ENCODE assay signal across 10 cellular contexts in the genomic region with DNA sequence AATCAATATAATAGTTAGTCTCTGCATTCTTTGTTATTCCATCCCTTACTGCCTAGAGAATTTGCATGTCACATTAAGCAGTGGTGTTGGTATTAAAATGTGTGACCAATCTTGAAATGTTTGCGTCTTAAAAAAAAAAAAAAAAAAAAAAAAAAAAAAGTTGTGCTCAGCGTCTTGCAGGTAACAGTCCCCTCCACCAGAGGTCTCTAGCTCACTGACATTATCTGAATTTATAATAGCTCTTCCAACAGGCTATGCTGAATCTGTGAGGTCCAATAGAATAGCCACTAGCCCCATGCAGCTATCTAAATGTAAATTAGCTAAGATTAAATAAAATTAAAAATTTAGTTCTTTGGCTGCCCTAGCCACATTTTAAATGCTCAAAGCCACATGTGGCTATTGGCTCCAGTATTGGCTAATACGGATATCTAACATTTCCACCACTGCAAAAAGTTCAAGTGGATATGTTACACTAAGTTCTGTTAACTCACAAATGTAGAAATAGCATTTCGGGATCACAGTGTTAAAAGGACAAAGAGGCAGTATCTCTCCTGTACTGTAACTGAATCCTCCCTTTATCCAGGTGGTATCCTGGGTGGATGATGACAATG. TPM values are rescaled to one million over a fixed set of nuclear protein-coding genes. Genes with fewer than 3 reads are reported as not detected.
A peak's percentile ranks its signal among the peaks of the same experiment; 100 is the strongest.
DNase-seq lines count a peak whose midpoint lies in the region; ATAC-seq, FAIRE-seq and TF ChIP-seq lines count a peak whose summit lies in the region.
"Had no signal": no experiment of that assay in that cellular context is flagged by ENCODE, and none has a peak within 500 bp of the region (broad histone marks: within the 10 kb centered on the region; RNA-seq: fewer than 3 reads in every experiment).

No MANE protein-coding gene starts in this region.

- POLR2A ChIA-PET in K562 (lab: Yijun Ruan, JAX) = interaction anchor here (1.2 kb wide), 1 partner anchor 25 kb away, joined by 3 read pairs; no protein-coding TSS in a partner anchor

- no peak for TF ChIP-seq EP300 in K562 (IDR thresholded peaks at IDR 0.05; ENCODE audit: low read length)

- 18% methylated on average over 3 of the region's 4 CpGs for WGBS in K562 (ENCODE audit: insufficient coverage, low coverage, missing lambda C conversion rate)

- H4K20me1 ChIP-seq in K562 (replicated peaks; ENCODE audit: control insufficient read depth, insufficient read depth, low read length) = no peaks in the 10 kb centered on the region; the same call in none of the 2 replicates
- H4K20me1 ChIP-seq: BLaER1 had no signal

- H3K4me2 ChIP-seq in K562 (ENCODE audit: insufficient read depth, low read length) = no peak overlapping the region
- H3K4me2 ChIP-seq: BLaER1 had no signal

- DNase-seq in NCI-H146 (lab: John Stamatoyannopoulos, UW) (peak; percentile 36), NCI-H146 treated with DMSO at 0.1 percent for 48 hours (lab: John Stamatoyannopoulos, UW; ENCODE audit: unreplicated experiment) (no peak), NCI-H345 treated with DMSO at 0.1 percent for 48 hours (lab: John Stamatoyannopoulos, UW; ENCODE audit: unreplicated experiment) (peak; percentile 37), K562 (ENCODE audit: extremely low read depth in 1 of 4, low spot score in 3 of 4) (peak; percentile 32 to 38 (median 37)), kidney tubule cell (ENCODE audit: low spot score) (peak; percentile 56), GM19240 (ENCODE audit: insufficient read length, low spot score) (no peak), KG1 (lab: John Stamatoyannopoulos, UW) (no peak)

- H3K9ac ChIP-seq in K562 (ENCODE audit: insufficient read depth in 1 of 2, low read depth in 2 of 2, low read length in 2 of 2) = no peak overlapping the region
- H3K9ac ChIP-seq: BLaER1 had no signal

- no peaks in the 10 kb centered on the region for H3K79me2 ChIP-seq in K562 (ENCODE audit: control insufficient read depth, insufficient read depth, low read length)

- CTCF ChIA-PET in K562 (lab: Yijun Ruan, JAX; ENCODE audit: low intra/inter-chr PET ratio) = interaction anchor here (0.6 to 1.8 kb wide), 3 partner anchors 51 to 596 kb away, joined by 3 to 20 read pairs (median 7); no protein-coding TSS in a partner anchor

- intact Hi-C loops in K562 (cut with micrococcal nuclease) = loop anchor here (1.0 to 10.0 kb wide), 2 partner anchors 52 to 391 kb away; no protein-coding TSS in a partner anchor

- no TSS peak for BruUV-seq in K562 (replicated peaks; lab: Mats Ljungman, UMichigan)

- no peak for TF ChIP-seq POLR2A in K562 (conservative IDR thresholded peaks at IDR 0.05)

- ATAC-seq in HG03354 (IDR thresholded peaks at IDR 0.05; ENCODE audit: poor library complexity, severe bottlenecking, unreplicated experiment) (peak; percentile 63), K562 (peak; percentile 80)

- in situ Hi-C loops in K562 (cut with MboI) = no loop called here

- H3K4me1 ChIP-seq in K562 (replicated peaks in 1 of 2; ENCODE audit: control insufficient read depth in 2 of 2, insufficient read depth in 2 of 2, low read length in 2 of 2) = no peaks in the 10 kb centered on the region
- H3K4me1 ChIP-seq: BLaER1 had no signal

- H3K27me3 ChIP-seq in K562 (ENCODE audit: control insufficient read depth in 2 of 2, insufficient read depth in 2 of 2, low read length in 2 of 2) = peaks cover 0 to 5% of the 10 kb centered on the region in 2 experiments; a peak in 2 of 5 replicates
- H3K27me3 ChIP-seq: BLaER1 had no signal

- peak in 1 of 2 experiments; percentile 42; a peak in 3 of 4 replicates for TF ChIP-seq RAD21 in K562 (CRISPR knock-in tag; conservative IDR thresholded peaks at IDR 0.05 in 1 of 2, IDR thresholded peaks at IDR 0.05 in 1 of 2)

- TF ChIP-seq CTCF in K562 (IDR thresholded peaks at IDR 0.05 in 2 of 3, conservative IDR thresholded peaks at IDR 0.05 in 1 of 3; ENCODE audit: insufficient read depth in 2 of 3, low read depth in 1 of 3, low read length in 3 of 3) = peak; percentile 54 to 70 (median 55)

- no peak overlapping the region for H2AFZ ChIP-seq in K562 (ENCODE audit: low read depth, low read length)

- H3K9me3 ChIP-seq in K562 (replicated peaks; ENCODE audit: control insufficient read depth, insufficient read depth, low read depth, low read length) = no peaks in the 10 kb centered on the region
- H3K9me3 ChIP-seq: BLaER1 had no signal

- peak; percentile 26 for FAIRE-seq in K562 (lab: Jason Lieb, UNC)

- no peak overlapping the region for H3K4me3 ChIP-seq in K562
- H3K4me3 ChIP-seq: BLaER1 had no signal

- H3K9me1 ChIP-seq in K562 (ENCODE audit: control insufficient read depth, insufficient read depth, low read length) = no peaks in the 10 kb centered on the region

- no peak overlapping the region for H3K27ac ChIP-seq in K562 (ENCODE audit: extremely low read depth, low read depth, low read length)
- H3K27ac ChIP-seq: BLaER1 had no signal

- no peaks in the 10 kb centered on the region for H3K36me3 ChIP-seq in K562 (ENCODE audit: control insufficient read depth, insufficient read depth, low read length)
- H3K36me3 ChIP-seq: BLaER1 had no signal

TF ChIP-seq in K562, 482 proteins besides CTCF, POLR2A, EP300 and RAD21:
- peak; percentile 98 for TF ChIP-seq ZNF384 (IDR thresholded peaks at IDR 0.05; ENCODE audit: low read depth, low read length)
- TF ChIP-seq, protein P1, sequence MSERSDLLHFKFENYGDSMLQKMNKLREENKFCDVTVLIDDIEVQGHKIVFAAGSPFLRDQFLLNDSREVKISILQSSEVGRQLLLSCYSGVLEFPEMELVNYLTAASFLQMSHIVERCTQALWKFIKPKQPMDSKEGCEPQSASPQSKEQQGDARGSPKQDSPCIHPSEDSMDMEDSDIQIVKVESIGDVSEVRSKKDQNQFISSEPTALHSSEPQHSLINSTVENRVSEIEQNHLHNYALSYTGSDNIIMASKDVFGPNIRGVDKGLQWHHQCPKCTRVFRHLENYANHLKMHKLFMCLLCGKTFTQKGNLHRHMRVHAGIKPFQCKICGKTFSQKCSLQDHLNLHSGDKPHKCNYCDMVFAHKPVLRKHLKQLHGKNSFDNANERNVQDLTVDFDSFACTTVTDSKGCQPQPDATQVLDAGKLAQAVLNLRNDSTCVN (CRISPR knock-in tag; IDR thresholded peaks at IDR 0.05) = no peak
- TF ChIP-seq SMC3 (conservative IDR thresholded peaks at IDR 0.05; ENCODE audit: insufficient read depth, low read depth, low read length) = peak; percentile 40; the same call in 1 of the 2 replicates
TF ChIP-seq in K562: peak in this region for 2.

RNA-seq across cellular contexts. Expression of a gene that starts 28.7 kb away (rescaled TPM):
- not detected in 2 replicates for total RNA-seq in K562 (2011; cell fraction: chromatin; rRNA removed; ENCODE audit: low replicate concordance)
- total RNA-seq in K562 (2011; cell fraction: nucleolus; rRNA removed) = not detected in 2 replicates
- not detected in 2 replicates for total RNA-seq in K562 (2011; cell fraction: nucleoplasm; rRNA removed)
- total RNA-seq in K562 (2014; rRNA removed) (not detected in 2 replicates), K562 (2014; rRNA removed; fragmentation: Illumina TruSeq; extraction: Trizol) (not detected in 2 replicates), K562 (2015; rRNA removed; fragmentation: Illumina TruSeq; extraction: Trizol) (not detected in 2 replicates), K562 (2021) (not detected in 2 replicates)
- polyA plus RNA-seq in K562 (2011; rRNA removed) (not detected in 2 replicates), K562 (2014; fragmentation: Illumina TruSeq; extraction: Trizol) (not detected in 2 replicates), K562 (2014; fragmentation: Nextera tagmentation; extraction: Ambion mirVana) (not detected), K562 (2014; rRNA removed) (not detected in 2 replicates)
- not detected in 2 replicates for polyA plus RNA-seq in K562 (2011; cell fraction: cytosol; rRNA removed)
- not detected in 2 replicates for polyA plus RNA-seq in K562 (2011; cell fraction: nucleus; rRNA removed)
- not detected in 2 replicates for polyA plus RNA-seq in K562 (2012)
- not detected in 2 replicates for polyA minus RNA-seq in K562 (2011; rRNA and poly(A)+ RNA removed)
- not detected in 2 replicates for polyA minus RNA-seq in K562 (2011; cell fraction: cytosol; rRNA and poly(A)+ RNA removed)
- not detected in 2 replicates for polyA minus RNA-seq in K562 (2011; cell fraction: nucleus; rRNA and poly(A)+ RNA removed)
- total RNA-seq: activated naive CD4-positive, alpha-beta T cell treated with anti-CD3 and anti-CD28 coated beads, Interleukin-2, amount 50 U/mL, for 72 hours had no signal

RNA-seq across cellular contexts. Expression of a gene that starts 33.7 kb away (rescaled TPM):
- not detected in 2 replicates for total RNA-seq in K562 (2011; cell fraction: chromatin; rRNA removed; ENCODE audit: low replicate concordance)
- total RNA-seq in K562 (2011; cell fraction: nucleolus; rRNA removed) = not detected in 2 replicates
- not detected in 2 replicates for total RNA-seq in K562 (2011; cell fraction: nucleoplasm; rRNA removed)
- not detected in 2 replicates for total RNA-seq in K562 (2014; rRNA removed)
- not detected in 2 replicates for total RNA-seq in K562 (2014; rRNA removed; fragmentation: Illumina TruSeq; extraction: Trizol)
- total RNA-seq in K562 (2015; rRNA removed; fragmentation: Illumina TruSeq; extraction: Trizol) = not detected in 2 replicates
- 0.11 TPM in 1 of 2 replicates, not detected in the other for total RNA-seq in K562 (2021)
- polyA plus RNA-seq in K562 (2011; rRNA removed) = not detected in 2 replicates
- polyA plus RNA-seq in K562 (2011; cell fraction: cytosol; rRNA removed) = not detected in 2 replicates
- not detected in 2 replicates for polyA plus RNA-seq in K562 (2011; cell fraction: nucleus; rRNA removed)
- not detected in 2 replicates for polyA plus RNA-seq in K562 (2012)
- not detected in 2 replicates for polyA plus RNA-seq in K562 (2014; fragmentation: Illumina TruSeq; extraction: Trizol)
- not detected for polyA plus RNA-seq in K562 (2014; fragmentation: Nextera tagmentation; extraction: Ambion mirVana)
- polyA plus RNA-seq in K562 (2014; rRNA removed) = not detected in 2 replicates
- not detected in 2 replicates for polyA minus RNA-seq in K562 (2011; rRNA and poly(A)+ RNA removed)
- polyA minus RNA-seq in K562 (2011; cell fraction: cytosol; rRNA and poly(A)+ RNA removed) = not detected in 2 replicates
- polyA minus RNA-seq in K562 (2011; cell fraction: nucleus; rRNA and poly(A)+ RNA removed) = not detected in 2 replicates
- total RNA-seq: activated naive CD4-positive, alpha-beta T cell treated with anti-CD3 and anti-CD28 coated beads, Interleukin-2, amount 50 U/mL, for 72 hours had no signal

Comparison
In these comparisons a context has a peak if more than half of its experiments do, and no peak if none do; other contexts are left out.
1. DNase-seq: peak in NCI-H146 (single experiment), NCI-H345 treated with DMSO at 0.1 percent for 48 hours (single experiment), K562 (4 of 4) and kidney tubule cell (single experiment); none in NCI-H146 treated with DMSO at 0.1 percent for 48 hours (single experiment), GM19240 (single experiment) and KG1 (single experiment).